In genomic region chr1:166304131-166304530, GRCh38 we compare ENCODE assay signal across 26 cellular contexts.
"Had no signal": no experiment of that assay in that cellular context is flagged by ENCODE, and none has a peak within 500 bp of the region (broad histone marks: within the 10 kb centered on the region; RNA-seq: fewer than 3 reads in every experiment).

No MANE protein-coding gene starts in this region.

- H3K27ac ChIP-seq: coronary artery, dorsolateral prefrontal cortex, epithelial cell of prostate, esophagus squamous epithelium, gastrocnemius medialis, heart right ventricle, left lung, lower lobe of right lung had no signal

- H3K9me3 ChIP-seq: esophagus squamous epithelium, gastrocnemius medialis, heart right ventricle, left lung, lower lobe of right lung had no signal

- H3K4me3 ChIP-seq: coronary artery, dorsolateral prefrontal cortex, esophagus squamous epithelium, gastrocnemius medialis, heart right ventricle, left lung, lower lobe of right lung had no signal

- H3K4me1 ChIP-seq: esophagus squamous epithelium, left lung, lower lobe of right lung had no signal

- H3K36me3 ChIP-seq: esophagus squamous epithelium, gastrocnemius medialis, heart right ventricle, left lung, lower lobe of right lung had no signal

- DNase-seq: dermis blood vessel endothelial cell; dorsolateral prefrontal cortex; effector CD4-positive, alpha-beta T cell; effector memory CD4-positive, alpha-beta T cell; erythroblast; esophagus squamous epithelium; foreskin fibroblast; foreskin melanocyte; gastrocnemius medialis; glutamatergic neuron; head of caudate nucleus; heart right ventricle; hippocampal formation; left cardiac atrium; left lung; left ventricle myocardium superior; lower lobe of right lung; mesenchymal stem cell; midbrain had no signal

- FAIRE-seq: colon, endometrium, islet of Langerhans, keratinocyte had no signal

- ATAC-seq: esophagus mucosa, gastrocnemius medialis, heart right ventricle, left cardiac atrium, left lung, left ventricle myocardium superior, lower lobe of right lung had no signal

- H3K27me3 ChIP-seq: dorsolateral prefrontal cortex, esophagus squamous epithelium, gastrocnemius medialis, heart right ventricle, left lung had no signal
